26 cellular contexts compared by ENCODE assay signal in the genomic region with DNA sequence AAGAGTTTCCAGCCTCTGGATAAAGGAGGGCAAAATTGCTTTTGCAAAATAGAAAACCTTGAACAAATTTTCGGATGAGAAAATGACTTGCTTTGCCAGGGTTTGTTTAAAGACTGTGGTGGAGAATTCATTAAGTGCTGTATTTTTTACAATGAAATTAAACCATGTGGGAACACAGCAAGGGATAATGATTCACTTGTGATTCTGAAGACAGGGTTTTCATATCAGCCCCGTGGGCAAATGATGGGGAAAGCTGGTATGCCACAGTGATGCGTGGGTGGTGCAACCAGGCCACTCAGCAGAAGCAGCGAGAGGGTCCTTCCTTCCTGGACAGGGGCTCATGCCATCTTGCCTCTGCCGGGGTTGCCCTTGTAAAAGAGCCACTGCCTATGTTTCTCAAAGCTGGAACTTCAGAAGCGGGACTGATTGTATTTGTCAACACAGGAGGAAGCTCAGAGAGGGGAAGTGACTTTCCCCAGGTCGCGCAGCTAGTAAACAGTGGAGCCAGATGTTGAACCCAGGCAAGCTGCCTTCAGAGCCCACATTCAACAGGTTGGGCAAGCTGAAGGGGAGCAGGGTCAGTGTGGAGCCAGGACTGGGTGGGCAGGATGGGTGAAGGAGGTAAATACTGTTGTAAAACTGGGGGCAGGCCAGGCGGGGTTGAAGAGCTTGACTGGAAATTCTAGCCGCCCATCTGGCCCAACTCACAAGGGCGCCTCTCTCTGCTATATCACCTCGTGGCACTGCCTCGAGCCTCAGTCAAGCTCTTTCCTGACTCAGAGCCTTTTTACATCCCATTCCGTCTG.
DNase-seq lines count a peak whose midpoint lies in the region; ATAC-seq, FAIRE-seq and TF ChIP-seq lines count a peak whose summit lies in the region.
"Had no signal": no experiment of that assay in that cellular context is flagged by ENCODE, and none has a peak within 500 bp of the region (broad histone marks: within the 10 kb centered on the region; RNA-seq: fewer than 3 reads in every experiment).

No MANE protein-coding gene starts in this region.

- H4K20me1 ChIP-seq in GM23248 (ENCODE audit: insufficient read depth) (no peaks in the 10 kb centered on the region), K562 (replicated peaks; ENCODE audit: control insufficient read depth, insufficient read depth, low read length) (0 out of 2 replicates have a peak, but pooled peaks cover 2% of the 10 kb centered on the region)
- H4K20me1 ChIP-seq: BLaER1 treated with 17β-estradiol and CSF1 and Interleukin-3, amounts not matched to agents 10 nM and 100 nM had no signal

- CTCF ChIA-PET in A549 (lab: Yijun Ruan, JAX): interaction anchor here (0.8 to 6.4 kb wide), 5 partner anchors 9 to 623 kb away, joined by 3 to 45 read pairs (median 3); no protein-coding TSS in a partner anchor
- CTCF ChIA-PET in K562 (lab: Yijun Ruan, JAX; ENCODE audit: low intra/inter-chr PET ratio): no interaction called here

- no peaks in the 10 kb centered on the region for H3F3A ChIP-seq in GM23248 (ENCODE audit: insufficient read depth)

- POLR2A ChIA-PET in A549 (lab: Yijun Ruan, JAX) (interaction anchor here (0.7 to 1.6 kb wide), 4 partner anchors 8 to 158 kb away, joined by 3 to 6 read pairs (median 4); a partner anchor contains a TSS), K562 (lab: Yijun Ruan, JAX) (interaction anchor here (0.6 to 0.9 kb wide), 2 partner anchors 8 to 124 kb away, joined by 3 read pairs; no protein-coding TSS in a partner anchor)

- H3K27me3 ChIP-seq in GM23248 (replicated peaks; ENCODE audit: insufficient read depth) (no peaks in the 10 kb centered on the region), K562 (ENCODE audit: control insufficient read depth in 2 of 2, insufficient read depth in 2 of 2, low read length in 2 of 2) (peaks cover 22 to 45% of the 10 kb centered on the region in 2 experiments)
- H3K27me3 ChIP-seq: BLaER1 treated with 17β-estradiol and CSF1 and Interleukin-3, amounts not matched to agents 10 nM and 100 nM; colonic mucosa; MG63 had no signal

- H3K9ac ChIP-seq in GM23248 (no peak overlapping the region), K562 (ENCODE audit: insufficient read depth in 1 of 2, low read depth in 2 of 2, low read length in 2 of 2) (no peak overlapping the region)
- H3K9ac ChIP-seq: BLaER1 treated with 17β-estradiol and CSF1 and Interleukin-3, amounts not matched to agents 10 nM and 100 nM had no signal

- no TSS peak for BruUV-seq in K562 (replicated peaks; lab: Mats Ljungman, UMichigan)

- no peak overlapping the region for H2AFZ ChIP-seq in GM23248
- H2AFZ ChIP-seq in K562 (ENCODE audit: low read depth, low read length): no peak overlapping the region

- H3K4me2 ChIP-seq in A549 (no peak overlapping the region), GM23248 (ENCODE audit: unreplicated experiment) (no peak overlapping the region), K562 (ENCODE audit: insufficient read depth, low read length) (no peak overlapping the region)

- TF ChIP-seq EP300 in A549 (IDR thresholded peaks at IDR 0.05): no peak
- TF ChIP-seq EP300 in K562 (IDR thresholded peaks at IDR 0.05; ENCODE audit: low read length): no peak

- H3K4me1 ChIP-seq in A549: peaks cover 68% of the 10 kb centered on the region
- no peaks in the 10 kb centered on the region for H3K4me1 ChIP-seq in GM23248 (ENCODE audit: insufficient read depth)
- peaks cover 0 to 16% of the 10 kb centered on the region in 2 experiments; a peak in 3 of 5 replicates for H3K4me1 ChIP-seq in K562 (replicated peaks in 1 of 2; ENCODE audit: control insufficient read depth in 2 of 2, insufficient read depth in 2 of 2, low read length in 2 of 2)
- H3K4me1 ChIP-seq: colonic mucosa had no signal

- no peaks in the 10 kb centered on the region for H3K9me1 ChIP-seq in K562 (ENCODE audit: control insufficient read depth, insufficient read depth, low read length)

- WGBS in A549 (ENCODE audit: missing lambda C conversion rate): 89% methylated on average over 14 of the region's 14 CpGs
- 69 to 73% methylated on average over 14 of the region's 14 CpGs for WGBS in GM23248 (ENCODE audit: low coverage in 1 of 2, low lambda C conversion rate in 2 of 2, missing lambda C conversion rate in 2 of 2), 2 experiments
- 14% methylated on average over 14 of the region's 14 CpGs for WGBS in K562 (ENCODE audit: insufficient coverage, low coverage, missing lambda C conversion rate)

- TF ChIP-seq CTCF in A549 (IDR thresholded peaks at IDR 0.05) (no peak), K562 (IDR thresholded peaks at IDR 0.05 in 2 of 3, conservative IDR thresholded peaks at IDR 0.05 in 1 of 3; ENCODE audit: insufficient read depth in 2 of 3, low read depth in 1 of 3, low read length in 3 of 3) (no peak), GM10266 (IDR thresholded peaks at IDR 0.05; ENCODE audit: control insufficient read depth, insufficient read depth, low read depth, missing control alignments) (no peak)

- in situ Hi-C loops in GM23248 (cut with MboI): loop anchor here (25.0 kb wide), 3 partner anchors 623 to 1123 kb away; no protein-coding TSS in a partner anchor
- in situ Hi-C loops in K562 (cut with MboI): no loop called here

- TF ChIP-seq RAD21 in A549 (conservative IDR thresholded peaks at IDR 0.05 in 1 of 2, IDR thresholded peaks at IDR 0.05 in 1 of 2) (no peak), K562 (CRISPR knock-in tag; conservative IDR thresholded peaks at IDR 0.05 in 1 of 2, IDR thresholded peaks at IDR 0.05 in 1 of 2) (no peak)

- no peaks in the 10 kb centered on the region for H3K9me3 ChIP-seq in A549
- H3K9me3 ChIP-seq in GM23248 (ENCODE audit: low read depth): no peaks in the 10 kb centered on the region
- no peaks in the 10 kb centered on the region for H3K9me3 ChIP-seq in K562 (replicated peaks; ENCODE audit: control insufficient read depth, insufficient read depth, low read depth, low read length)
- H3K9me3 ChIP-seq: colonic mucosa, HAP-1, MG63 had no signal

- no peaks in the 10 kb centered on the region for H3K36me3 ChIP-seq in GM23248 (ENCODE audit: low read depth)
- H3K36me3 ChIP-seq in K562 (ENCODE audit: control insufficient read depth, insufficient read depth, low read length): no peaks in the 10 kb centered on the region
- H3K36me3 ChIP-seq: BLaER1 treated with 17β-estradiol and CSF1 and Interleukin-3, amounts not matched to agents 10 nM and 100 nM; colonic mucosa; HAP-1; MG63 had no signal

- H3K9me2 ChIP-seq in GM23248 (ENCODE audit: insufficient read depth): no peaks in the 10 kb centered on the region

- H3K79me2 ChIP-seq in GM23248 (ENCODE audit: insufficient read depth) (no peaks in the 10 kb centered on the region), K562 (ENCODE audit: control insufficient read depth, insufficient read depth, low read length) (no peaks in the 10 kb centered on the region)

- ATAC-seq in A549 (no peak), K562 (no peak), GM18870 (IDR thresholded peaks at IDR 0.05; ENCODE audit: unreplicated experiment) (no peak), left colon (no peak)
- ATAC-seq: activated CD8-positive, alpha-beta T cell treated with anti-CD3 and anti-CD28 coated beads, Interleukin-2, amount 10 ng/mL, durations not matched to agents 7 days and 5 days; effector memory CD8-positive, alpha-beta T cell had no signal

- H3K4me3 ChIP-seq in A549: no peak overlapping the region
- H3K4me3 ChIP-seq in GM23248: no peak overlapping the region
- no peak overlapping the region for H3K4me3 ChIP-seq in K562
- H3K4me3 ChIP-seq: BLaER1 treated with 17β-estradiol and CSF1 and Interleukin-3, amounts not matched to agents 10 nM and 100 nM; colonic mucosa; HAP-1; MG63 had no signal

- FAIRE-seq in A549 (lab: Jason Lieb, UNC): no peak
- no peak for FAIRE-seq in K562 (lab: Jason Lieb, UNC)
- FAIRE-seq: keratinocyte had no signal

- TF ChIP-seq POLR2A in A549 (IDR thresholded peaks at IDR 0.05; ENCODE audit: low read length) (no peak), K562 (conservative IDR thresholded peaks at IDR 0.05) (no peak)

- DNase-seq in A549 (ENCODE audit: low read depth in 1 of 2, low spot score in 1 of 2) (no peak), GM23248 (peak; percentile 31), K562 (ENCODE audit: extremely low read depth in 1 of 4, low spot score in 3 of 4) (no peak), mucosa of gallbladder (ENCODE audit: low spot score) (peak; percentile 9), GM10266 (ENCODE audit: extremely low spot score) (no peak), left colon (no peak), middle frontal gyrus (ENCODE audit: extremely low spot score, low spot score) (no peak)
- DNase-seq: activated CD4-positive, CD25-positive, alpha-beta regulatory T cell treated with anti-CD3 and anti-CD28 coated beads, Interleukin-2, amount 50 U/mL, for 72 hours; activated CD8-positive, alpha-beta T cell treated with anti-CD3 and anti-CD28 coated beads, Interleukin-2, amount 10 ng/mL, durations not matched to agents 7 days and 5 days; activated T-cell treated with anti-CD3 and anti-CD28 coated beads, Interleukin-2, amount 50 U/mL, for 1 hour; colonic mucosa; DND-41; effector memory CD8-positive, alpha-beta T cell; MG63; NCI-H1436; NCI-H510A; nucleus accumbens; retina; SIG-M5; stimulated activated CD4-positive, alpha-beta T cell treated with anti-CD3 and anti-CD28 coated beads, Interleukin-12 subunit alpha, Interleukin-12 subunit beta, amount 100 ng/mL, for 4 hours; stimulated activated CD4-positive, alpha-beta T cell treated with anti-CD3 and anti-CD28 coated beads, Interleukin-4, amount 100 ng/mL, for 24 hours; stimulated activated naive CD4-positive, alpha-beta T cell treated with Interleukin-2 at 50 U/mL for 16 hours had no signal

- intact Hi-C loops in K562 (cut with micrococcal nuclease): no loop called here
- intact Hi-C loops in left colon (cut with DNase I, micrococcal nuclease): no loop called here

- H3K27ac ChIP-seq in A549: peak overlapping the region; percentile 87 to 97
- no peak overlapping the region for H3K27ac ChIP-seq in GM23248
- H3K27ac ChIP-seq in K562 (ENCODE audit: extremely low read depth, low read depth, low read length): no peak overlapping the region
- H3K27ac ChIP-seq: colonic mucosa had no signal

TF ChIP-seq in A549, 52 proteins besides CTCF, POLR2A, EP300 and RAD21 (continues in another document):
- TF ChIP-seq FOSB (CRISPR knock-in tag; IDR thresholded peaks at IDR 0.05) (no peak), ZNF302 (CRISPR knock-in tag; IDR thresholded peaks at IDR 0.05) (no peak)

TF ChIP-seq in K562, 482 proteins besides CTCF, POLR2A, EP300 and RAD21 (continues in another document):
- TF ChIP-seq MCM3 (IDR thresholded peaks at IDR 0.05) (peak; percentile 72; the same call in 1 of the 2 replicates), MTF1 (CRISPR knock-in tag; IDR thresholded peaks at IDR 0.05; ENCODE audit: borderline replicate concordance) (no peak), ZFP36 (IDR thresholded peaks at IDR 0.05; ENCODE audit: low read depth, low read length, partially characterized antibody) (peak; percentile 23)

Comparison
In these comparisons a context has a peak if more than half of its experiments do, and no peak if none do; other contexts are left out.
1. DNase-seq: peak in GM23248 (single experiment) and mucosa of gallbladder (single experiment); none in A549 (0 of 2), K562 (0 of 4), GM10266 (single experiment), left colon (0 of 2) and middle frontal gyrus (single experiment).
2. H3K27ac ChIP-seq: peak in A549 (2 of 2); none in GM23248 (single experiment) and K562 (single experiment).